Comparison of ENCODE assay signal across 1 cellular context in genomic region chr15:37981781-37982180, GRCh38.
TF ChIP-seq lines count a peak whose summit lies in the region.

No MANE protein-coding gene starts in this region.

TF ChIP-seq in GM12878, 131 proteins besides CTCF, POLR2A, EP300 and RAD21 (continued from another document):
- TF ChIP-seq ZNF687 (IDR thresholded peaks at IDR 0.05) (no peak), SP1 (IDR thresholded peaks at IDR 0.05; ENCODE audit: low read depth, low read length) (no peak), ASH2L (IDR thresholded peaks at IDR 0.05; ENCODE audit: borderline replicate concordance, low read depth) (no peak), TAF1 (IDR thresholded peaks at IDR 0.05; ENCODE audit: borderline replicate concordance, low read depth, low read length) (no peak), STAT1 (conservative IDR thresholded peaks at IDR 0.05) (no peak)
- TF ChIP-seq, protein P1, sequence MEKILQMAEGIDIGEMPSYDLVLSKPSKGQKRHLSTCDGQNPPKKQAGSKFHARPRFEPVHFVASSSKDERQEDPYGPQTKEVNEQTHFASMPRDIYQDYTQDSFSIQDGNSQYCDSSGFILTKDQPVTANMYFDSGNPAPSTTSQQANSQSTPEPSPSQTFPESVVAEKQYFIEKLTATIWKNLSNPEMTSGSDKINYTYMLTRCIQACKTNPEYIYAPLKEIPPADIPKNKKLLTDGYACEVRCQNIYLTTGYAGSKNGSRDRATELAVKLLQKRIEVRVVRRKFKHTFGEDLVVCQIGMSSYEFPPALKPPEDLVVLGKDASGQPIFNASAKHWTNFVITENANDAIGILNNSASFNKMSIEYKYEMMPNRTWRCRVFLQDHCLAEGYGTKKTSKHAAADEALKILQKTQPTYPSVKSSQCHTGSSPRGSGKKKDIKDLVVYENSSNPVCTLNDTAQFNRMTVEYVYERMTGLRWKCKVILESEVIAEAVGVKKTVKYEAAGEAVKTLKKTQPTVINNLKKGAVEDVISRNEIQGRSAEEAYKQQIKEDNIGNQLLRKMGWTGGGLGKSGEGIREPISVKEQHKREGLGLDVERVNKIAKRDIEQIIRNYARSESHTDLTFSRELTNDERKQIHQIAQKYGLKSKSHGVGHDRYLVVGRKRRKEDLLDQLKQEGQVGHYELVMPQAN (conservative IDR thresholded peaks at IDR 0.05), result no peak
- TF ChIP-seq, protein P2, sequence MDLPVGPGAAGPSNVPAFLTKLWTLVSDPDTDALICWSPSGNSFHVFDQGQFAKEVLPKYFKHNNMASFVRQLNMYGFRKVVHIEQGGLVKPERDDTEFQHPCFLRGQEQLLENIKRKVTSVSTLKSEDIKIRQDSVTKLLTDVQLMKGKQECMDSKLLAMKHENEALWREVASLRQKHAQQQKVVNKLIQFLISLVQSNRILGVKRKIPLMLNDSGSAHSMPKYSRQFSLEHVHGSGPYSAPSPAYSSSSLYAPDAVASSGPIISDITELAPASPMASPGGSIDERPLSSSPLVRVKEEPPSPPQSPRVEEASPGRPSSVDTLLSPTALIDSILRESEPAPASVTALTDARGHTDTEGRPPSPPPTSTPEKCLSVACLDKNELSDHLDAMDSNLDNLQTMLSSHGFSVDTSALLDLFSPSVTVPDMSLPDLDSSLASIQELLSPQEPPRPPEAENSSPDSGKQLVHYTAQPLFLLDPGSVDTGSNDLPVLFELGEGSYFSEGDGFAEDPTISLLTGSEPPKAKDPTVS (IDR thresholded peaks at IDR 0.05; ENCODE audit: low read depth, low read length), result no peak
